Comparison of ENCODE assay signal across 26 cellular contexts in the genomic region with DNA sequence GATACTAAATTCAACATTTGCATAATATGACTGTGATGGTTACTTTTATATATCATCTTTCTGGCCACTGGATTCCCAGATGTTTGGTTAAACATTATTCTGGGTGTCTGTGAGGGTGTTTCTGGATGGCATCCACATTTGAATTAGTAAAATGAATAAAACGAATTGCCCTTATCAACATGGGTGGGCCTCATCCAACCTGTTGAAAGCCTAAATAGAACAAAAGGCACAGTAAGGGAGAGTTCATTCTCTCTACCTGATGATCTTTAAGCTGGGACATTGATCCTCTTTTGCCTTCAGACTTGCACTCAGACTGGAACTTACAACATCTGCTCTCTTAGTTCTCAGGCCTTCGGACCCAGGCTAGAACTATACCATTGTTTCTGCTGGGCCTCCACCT.
"Had no signal": no experiment of that assay in that cellular context is flagged by ENCODE, and none has a peak within 500 bp of the region (broad histone marks: within the 10 kb centered on the region; RNA-seq: fewer than 3 reads in every experiment).

No MANE protein-coding gene starts in this region.

- H3K9me3 ChIP-seq: left lung, lower lobe of right lung, ovary, prostate gland, stomach, testis, thyroid gland, uterus had no signal

- H3K36me3 Mint-ChIP-seq: naive thymus-derived CD4-positive, alpha-beta T cell; natural killer cell treated with Interleukin-12 subunit alpha and Interleukin-12 subunit beta and Interleukin-15 and Interleukin-18, amount 100 ng/mL, for 72 hours; stimulated activated naive B cell treated with anti-CD40 and anti-IgM and Interleukin-4, amounts not matched to agents 10 μg/mL and 1 μg/mL and 100 μg/mL, for 72 hours had no signal

- DNase-seq: hippocampal formation; kidney glomerular epithelial cell; left cardiac atrium; left lung; lower lobe of right lung; mammary epithelial cell; mesenchymal stem cell; naive thymus-derived CD4-positive, alpha-beta T cell; ovary; retina; right cardiac atrium; stimulated activated CD4-positive, alpha-beta T cell treated with anti-CD3 and anti-CD28 coated beads, Interleukin-12 subunit alpha, Interleukin-12 subunit beta, amount 100 ng/mL, for 4 hours; stimulated activated CD4-positive, alpha-beta T cell treated with anti-CD3 and anti-CD28 coated beads, Interleukin-15, amount 100 ng/mL, for 24 hours; stimulated activated CD4-positive, alpha-beta T cell treated with anti-CD3 and anti-CD28 coated beads, Interleukin-2, amount 100 ng/mL, for 24 hours; stimulated activated CD4-positive, alpha-beta T cell treated with anti-CD3 and anti-CD28 coated beads, Interleukin-4, amount 100 ng/mL, for 1 hour; stimulated activated naive B cell treated with anti-CD40 and anti-IgM and Interleukin-4, amounts not matched to agents 10 μg/mL and 1 μg/mL and 100 μg/mL, for 72 hours; stimulated activated naive CD8-positive, alpha-beta T cell treated with anti-CD3 and anti-CD28 coated beads, Interleukin-15, Interleukin-2, amounts not matched to agents 100 U/mL and 50 U/mL, for 24 hours; stomach; testis; thyroid gland; trophoblast cell; uterus had no signal

- H3K4me1 ChIP-seq: left lung, lower lobe of right lung, testis, thyroid gland, uterus had no signal

- H3K36me3 ChIP-seq: left lung, lower lobe of right lung, ovary, prostate gland, stomach, thyroid gland, uterus had no signal

- H3K27me3 ChIP-seq: left lung, ovary, stomach, testis, thyroid gland, uterus had no signal

- H3K4me1 Mint-ChIP-seq: naive thymus-derived CD4-positive, alpha-beta T cell had no signal

- ATAC-seq: left cardiac atrium; left lung; lower lobe of right lung; naive thymus-derived CD4-positive, alpha-beta T cell; natural killer cell treated with Interleukin-12 subunit alpha and Interleukin-12 subunit beta and Interleukin-15 and Interleukin-18, amount 100 ng/mL, for 72 hours; right cardiac atrium; sciatic nerve; stimulated activated naive B cell treated with anti-CD40 and anti-IgM and Interleukin-4, amounts not matched to agents 10 μg/mL and 1 μg/mL and 100 μg/mL, for 72 hours; stimulated activated naive CD8-positive, alpha-beta T cell treated with anti-CD3 and anti-CD28 coated beads, Interleukin-15, Interleukin-2, amounts not matched to agents 100 U/mL and 50 U/mL, for 24 hours had no signal

- H3K27ac ChIP-seq: left lung, lower lobe of right lung, ovary, prostate gland, skin epidermis, stomach, testis, thyroid gland, uterus had no signal

- H3K4me3 ChIP-seq: left lung, lower lobe of right lung, ovary, prostate gland, skin epidermis, stomach, testis, thyroid gland, uterus had no signal

- H3K4me3 Mint-ChIP-seq: naive thymus-derived CD4-positive, alpha-beta T cell; natural killer cell treated with Interleukin-12 subunit alpha and Interleukin-12 subunit beta and Interleukin-15 and Interleukin-18, amount 100 ng/mL, for 72 hours; stimulated activated naive B cell treated with anti-CD40 and anti-IgM and Interleukin-4, amounts not matched to agents 10 μg/mL and 1 μg/mL and 100 μg/mL, for 72 hours had no signal

- H3K27me3 Mint-ChIP-seq: stimulated activated naive B cell treated with anti-CD40 and anti-IgM and Interleukin-4, amounts not matched to agents 10 μg/mL and 1 μg/mL and 100 μg/mL, for 72 hours had no signal

- H3K9me3 Mint-ChIP-seq: natural killer cell treated with Interleukin-12 subunit alpha and Interleukin-12 subunit beta and Interleukin-15 and Interleukin-18, amount 100 ng/mL, for 72 hours; stimulated activated naive B cell treated with anti-CD40 and anti-IgM and Interleukin-4, amounts not matched to agents 10 μg/mL and 1 μg/mL and 100 μg/mL, for 72 hours had no signal

- H3K27ac Mint-ChIP-seq: naive thymus-derived CD4-positive, alpha-beta T cell; natural killer cell treated with Interleukin-12 subunit alpha and Interleukin-12 subunit beta and Interleukin-15 and Interleukin-18, amount 100 ng/mL, for 72 hours; stimulated activated naive B cell treated with anti-CD40 and anti-IgM and Interleukin-4, amounts not matched to agents 10 μg/mL and 1 μg/mL and 100 μg/mL, for 72 hours had no signal
